Comparison of ENCODE assay signal across 15 cellular contexts in genomic region chr7:129889133-129889854, GRCh38.
DNase-seq lines count a peak whose midpoint lies in the region; ATAC-seq and TF ChIP-seq lines count a peak whose summit lies in the region.
"Had no signal": no experiment of that assay in that cellular context is flagged by ENCODE, and none has a peak within 500 bp of the region (broad histone marks: within the 10 kb centered on the region; RNA-seq: fewer than 3 reads in every experiment).

No MANE protein-coding gene starts in this region.

- no peaks in the 10 kb centered on the region for H3K27me3 ChIP-seq in adrenal gland
- no peaks in the 10 kb centered on the region for H3K27me3 ChIP-seq in mesenchymal stem cell (ENCODE audit: control insufficient read depth in 1 of 2, insufficient read depth in 1 of 2, low read length in 2 of 2)
- no peaks in the 10 kb centered on the region for H3K27me3 ChIP-seq in thyroid gland
- H3K27me3 ChIP-seq: heart left ventricle, SJCRH30 had no signal

- no peak for DNase-seq in activated naive CD8-positive, alpha-beta T cell treated with anti-CD3 and anti-CD28 coated beads, Interleukin-2, amount 50 U/mL, for 24 hours
- no peak for DNase-seq in activated naive CD8-positive, alpha-beta T cell treated with anti-CD3 and anti-CD28 coated beads for 36 hours
- peak in 2 of 7 donors; percentile 36 to 45 for DNase-seq in adrenal gland
- DNase-seq in mesenchymal stem cell, result peak; percentile 31
- peak; percentile 37 to 58 for DNase-seq in thyroid gland
- DNase-seq in NCI-H82 (lab: John Stamatoyannopoulos, UW), result no peak
- DNase-seq: heart left ventricle, left colon, NCI-H1930, SJCRH30, small intestine had no signal

- no peak overlapping the region for H2BK12ac ChIP-seq in mesenchymal stem cell (ENCODE audit: low read length in 2 of 2)

- H4K91ac ChIP-seq in mesenchymal stem cell (ENCODE audit: low read length), result no peak overlapping the region

- no peak overlapping the region for H3K9ac ChIP-seq in mesenchymal stem cell (ENCODE audit: low read length)

- no peak overlapping the region for H3K23ac ChIP-seq in mesenchymal stem cell (ENCODE audit: low read length in 2 of 2)

- H3K14ac ChIP-seq in mesenchymal stem cell (ENCODE audit: low read length in 2 of 2), result no peak overlapping the region

- H2AFZ ChIP-seq in mesenchymal stem cell (ENCODE audit: low read depth, low read length), result no peak overlapping the region

- no peaks in the 10 kb centered on the region for H3K9me3 Mint-ChIP-seq in activated naive CD8-positive, alpha-beta T cell treated with anti-CD3 and anti-CD28 coated beads, Interleukin-2, amount 50 U/mL, for 24 hours
- no peaks in the 10 kb centered on the region for H3K9me3 Mint-ChIP-seq in activated naive CD8-positive, alpha-beta T cell treated with anti-CD3 and anti-CD28 coated beads for 36 hours
- H3K9me3 Mint-ChIP-seq: central memory CD8-positive, alpha-beta T cell had no signal

- no peak overlapping the region for H3K18ac ChIP-seq in mesenchymal stem cell (ENCODE audit: low read depth in 1 of 2, low read length in 2 of 2)

- H3K4me3 ChIP-seq in adrenal gland, result no peak overlapping the region
- H3K4me3 ChIP-seq in mesenchymal stem cell (ENCODE audit: insufficient read depth in 1 of 2, low read depth in 1 of 2, low read length in 2 of 2), result no peak overlapping the region
- no peak overlapping the region for H3K4me3 ChIP-seq in thyroid gland (replicated peaks in 1 of 3)
- H3K4me3 ChIP-seq: HAP-1, heart left ventricle, SJCRH30 had no signal

- peak overlapping the region; percentile 7 for H3K27ac Mint-ChIP-seq in activated naive CD8-positive, alpha-beta T cell treated with anti-CD3 and anti-CD28 coated beads, Interleukin-2, amount 50 U/mL, for 24 hours
- no peak overlapping the region for H3K27ac Mint-ChIP-seq in activated naive CD8-positive, alpha-beta T cell treated with anti-CD3 and anti-CD28 coated beads for 36 hours

- no peak overlapping the region for H4K8ac ChIP-seq in mesenchymal stem cell (ENCODE audit: low read length)

- ATAC-seq in activated naive CD8-positive, alpha-beta T cell treated with anti-CD3 and anti-CD28 coated beads, Interleukin-2, amount 50 U/mL, for 24 hours, result no peak
- ATAC-seq in GM21717 (IDR thresholded peaks at IDR 0.05; ENCODE audit: unreplicated experiment) (no peak), GM21529 (IDR thresholded peaks at IDR 0.05; ENCODE audit: unreplicated experiment) (no peak)
- ATAC-seq: left colon had no signal

- peaks cover 8% of the 10 kb centered on the region for H3K79me1 ChIP-seq in mesenchymal stem cell (replicated peaks; ENCODE audit: low read length, poor library complexity, severe bottlenecking)

- H3K27ac ChIP-seq in adrenal gland (peak overlapping the region in 3 of 5 donors; percentile 41 to 49 (median 42)), mesenchymal stem cell (ENCODE audit: low read length, poor library complexity, severe bottlenecking) (peak overlapping the region; percentile 5), thyroid gland (peak overlapping the region; percentile 47 to 89 (median 62))
- H3K27ac ChIP-seq: SJCRH30 had no signal

- H3K4me1 Mint-ChIP-seq in activated naive CD8-positive, alpha-beta T cell treated with anti-CD3 and anti-CD28 coated beads, Interleukin-2, amount 50 U/mL, for 24 hours, result peaks cover 2% of the 10 kb centered on the region
- H3K4me1 Mint-ChIP-seq in activated naive CD8-positive, alpha-beta T cell treated with anti-CD3 and anti-CD28 coated beads for 36 hours, result peaks cover 9% of the 10 kb centered on the region

- no peak overlapping the region for H3K4ac ChIP-seq in mesenchymal stem cell (ENCODE audit: low read depth in 1 of 2, low read length in 2 of 2)

- no peak overlapping the region for H2BK15ac ChIP-seq in mesenchymal stem cell (ENCODE audit: low read depth, poor library complexity, severe bottlenecking)

- no peak for TF ChIP-seq CTCF in adrenal gland (IDR thresholded peaks at IDR 0.05)
- no peak for TF ChIP-seq CTCF in thyroid gland (IDR thresholded peaks at IDR 0.05)

- no peak overlapping the region for H3K4me3 Mint-ChIP-seq in activated naive CD8-positive, alpha-beta T cell treated with anti-CD3 and anti-CD28 coated beads, Interleukin-2, amount 50 U/mL, for 24 hours
- H3K4me3 Mint-ChIP-seq in activated naive CD8-positive, alpha-beta T cell treated with anti-CD3 and anti-CD28 coated beads for 36 hours, result no peak overlapping the region
- H3K4me3 Mint-ChIP-seq: central memory CD8-positive, alpha-beta T cell had no signal

- TF ChIP-seq POLR2A in adrenal gland (IDR thresholded peaks at IDR 0.05), result no peak
- TF ChIP-seq POLR2A in thyroid gland (IDR thresholded peaks at IDR 0.05), result no peak

- no peaks in the 10 kb centered on the region for H3K36me3 Mint-ChIP-seq in activated naive CD8-positive, alpha-beta T cell treated with anti-CD3 and anti-CD28 coated beads, Interleukin-2, amount 50 U/mL, for 24 hours (ENCODE audit: low read depth)
- no peaks in the 10 kb centered on the region for H3K36me3 Mint-ChIP-seq in activated naive CD8-positive, alpha-beta T cell treated with anti-CD3 and anti-CD28 coated beads for 36 hours

- no peak overlapping the region for H2AK5ac ChIP-seq in mesenchymal stem cell (ENCODE audit: low read length, severe bottlenecking)

- intact Hi-C loops in adrenal gland (cut with DNase I), result no loop called here
- intact Hi-C loops in thyroid gland (cut with DNase I), result no loop called here

- no peak overlapping the region for H3K4me2 ChIP-seq in mesenchymal stem cell (ENCODE audit: low read length, poor library complexity, severe bottlenecking)

- H3K9me3 ChIP-seq in adrenal gland (replicated peaks in 1 of 3), result no peaks in the 10 kb centered on the region
- no peaks in the 10 kb centered on the region for H3K9me3 ChIP-seq in mesenchymal stem cell (ENCODE audit: control insufficient read depth, low read length)
- H3K9me3 ChIP-seq in thyroid gland, result no peaks in the 10 kb centered on the region
- H3K9me3 ChIP-seq: HAP-1, heart left ventricle, SJCRH30 had no signal

- H2BK5ac ChIP-seq in mesenchymal stem cell (ENCODE audit: low read depth, low read length, poor library complexity, severe bottlenecking), result no peak overlapping the region

- H3K36me3 ChIP-seq in adrenal gland (replicated peaks in 1 of 2), result peaks cover 0 to 6% of the 10 kb centered on the region in 2 donors
- peaks cover 12 to 20% of the 10 kb centered on the region in 2 experiments for H3K36me3 ChIP-seq in mesenchymal stem cell (ENCODE audit: control insufficient read depth in 1 of 2, insufficient read depth in 2 of 2, low read depth in 1 of 2, low read length in 2 of 2)
- H3K36me3 ChIP-seq in thyroid gland, result no peaks in the 10 kb centered on the region
- H3K36me3 ChIP-seq: SJCRH30 had no signal

- H2BK120ac ChIP-seq in mesenchymal stem cell (ENCODE audit: low read depth, low read length), result no peak overlapping the region

- WGBS in adrenal gland, 4 donors, result 67 to 71% (median 69%) methylated on average over 5 of the region's 5 CpGs
- WGBS in mesenchymal stem cell, result 69% methylated on average over 5 of the region's 5 CpGs
- WGBS in thyroid gland, 2 donors, result 42 to 49% methylated on average over 5 of the region's 5 CpGs

- no peaks in the 10 kb centered on the region for H3K27me3 Mint-ChIP-seq in activated naive CD8-positive, alpha-beta T cell treated with anti-CD3 and anti-CD28 coated beads, Interleukin-2, amount 50 U/mL, for 24 hours
- no peaks in the 10 kb centered on the region for H3K27me3 Mint-ChIP-seq in activated naive CD8-positive, alpha-beta T cell treated with anti-CD3 and anti-CD28 coated beads for 36 hours
- H3K27me3 Mint-ChIP-seq: central memory CD8-positive, alpha-beta T cell had no signal

- peaks cover 23 to 65% of the 10 kb centered on the region in 2 donors for H3K4me1 ChIP-seq in adrenal gland (replicated peaks in 1 of 2)
- peaks cover 12% of the 10 kb centered on the region for H3K4me1 ChIP-seq in mesenchymal stem cell (ENCODE audit: control insufficient read depth, insufficient read depth, low read depth, low read length)
- H3K4me1 ChIP-seq in thyroid gland, result peaks cover 33 to 38% of the 10 kb centered on the region in 2 donors
- H3K4me1 ChIP-seq: SJCRH30 had no signal

Comparison
In these comparisons a context has a peak if more than half of its experiments do, and no peak if none do; other contexts are left out.
1. DNase-seq: peak in mesenchymal stem cell (single experiment) and thyroid gland (2 of 2); none in activated naive CD8-positive, alpha-beta T cell treated with anti-CD3 and anti-CD28 coated beads, Interleukin-2, amount 50 U/mL, for 24 hours (single experiment), activated naive CD8-positive, alpha-beta T cell treated with anti-CD3 and anti-CD28 coated beads for 36 hours (single experiment) and NCI-H82 (single experiment).
2. H3K27ac ChIP-seq: peak in every context shown above with its lines; median percentile 62 in thyroid gland; 42 in adrenal gland; 5 in mesenchymal stem cell.